Comparison of ENCODE assay signal across 26 cellular contexts in the genomic region with DNA sequence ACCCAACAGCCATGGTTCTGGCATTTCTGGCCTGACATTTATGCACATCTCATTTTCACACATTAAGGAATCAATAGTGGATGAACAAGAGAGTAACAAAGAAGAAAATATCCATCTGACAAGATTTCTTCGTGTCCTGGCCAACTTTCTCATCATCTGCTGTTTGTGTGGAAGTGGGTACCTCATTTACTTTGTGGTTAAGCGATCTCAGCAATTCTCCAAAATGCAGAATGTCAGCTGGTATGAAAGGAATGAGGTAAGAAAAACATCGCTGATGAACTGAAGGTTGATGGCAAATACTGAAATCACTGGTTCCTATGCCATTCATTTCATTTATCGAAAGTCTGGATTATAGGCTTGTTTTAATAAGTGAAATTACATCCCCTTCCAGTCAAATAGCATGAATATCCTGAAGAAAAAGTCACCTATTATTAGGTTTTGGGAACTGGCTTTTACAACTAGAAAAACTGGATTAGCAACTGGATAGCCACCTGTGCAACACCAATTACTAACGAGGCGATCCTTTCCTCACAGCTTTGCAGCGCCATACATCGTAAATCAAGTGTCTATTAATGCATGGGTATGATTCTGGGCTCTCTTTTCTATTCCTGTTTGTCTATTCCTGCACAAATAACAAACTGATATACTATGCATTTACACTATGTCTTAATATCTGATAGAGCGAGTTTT. TPM values are rescaled to one million over a fixed set of nuclear protein-coding genes. Genes with fewer than 3 reads are reported as not detected.
DNase-seq lines count a peak whose midpoint lies in the region; ATAC-seq and TF ChIP-seq lines count a peak whose summit lies in the region.
"Had no signal": no experiment of that assay in that cellular context is flagged by ENCODE, and none has a peak within 500 bp of the region (broad histone marks: within the 10 kb centered on the region; RNA-seq: fewer than 3 reads in every experiment).

No MANE protein-coding gene starts in this region.

- peaks cover 7% of the 10 kb centered on the region for H3K9me3 Mint-ChIP-seq in Caco-2 (ENCODE audit: unreplicated experiment)
- H3K9me3 Mint-ChIP-seq in progenitor cell of endocrine pancreas (ENCODE audit: low read depth) = peaks cover 6% of the 10 kb centered on the region

- ATAC-seq in HG02885 (IDR thresholded peaks at IDR 0.05; ENCODE audit: poor library complexity, unreplicated experiment) = no peak
- ATAC-seq: activated CD4-positive, alpha-beta T cell treated with anti-CD3 and anti-CD28 coated beads for 36 hours; stimulated activated naive B cell treated with anti-CD40 and anti-IgM and Interleukin-4, amounts not matched to agents 10 μg/mL and 1 μg/mL and 100 μg/mL, for 72 hours had no signal

- BruUV-seq in Caco-2 (replicated peaks; lab: Mats Ljungman, UMichigan) (no TSS peak), OCI-LY7 (replicated peaks; lab: Mats Ljungman, UMichigan) (no TSS peak)

- no peak overlapping the region for H3K27ac Mint-ChIP-seq in Caco-2 (ENCODE audit: unreplicated experiment)
- H3K27ac Mint-ChIP-seq in progenitor cell of endocrine pancreas = no peak overlapping the region
- H3K27ac Mint-ChIP-seq: activated CD4-positive, alpha-beta T cell treated with anti-CD3 and anti-CD28 coated beads for 36 hours; activated naive CD4-positive, alpha-beta T cell treated with anti-CD3 and anti-CD28 coated beads for 36 hours; activated T-cell treated with anti-CD3 and anti-CD28 coated beads, Interleukin-2, amount 50 U/mL, for 24 hours; CD14-positive monocyte; H9; stimulated activated naive B cell treated with anti-CD40 and anti-IgM and Interleukin-4, amounts not matched to agents 10 μg/mL and 1 μg/mL and 100 μg/mL, for 72 hours had no signal

- DNase-seq in Caco-2 (no peak), HT-29 (ENCODE audit: low spot score) (peak; percentile 2), OCI-LY7 (ENCODE audit: low spot score) (no peak), epithelial cell of prostate (ENCODE audit: low read depth, low spot score) (peak; percentile 20), progenitor cell of endocrine pancreas (ENCODE audit: low spot score, unreplicated experiment) (no peak), NCI-H82 (lab: John Stamatoyannopoulos, UW) (no peak), NCI-H69 (lab: John Stamatoyannopoulos, UW) (no peak)
- DNase-seq: activated CD4-positive, alpha-beta T cell treated with anti-CD3 and anti-CD28 coated beads for 36 hours; activated CD8-positive, alpha-beta memory T cell treated with anti-CD3 and anti-CD28 coated beads for 24 hours; activated naive CD4-positive, alpha-beta T cell treated with anti-CD3 and anti-CD28 coated beads for 36 hours; activated T-cell treated with anti-CD3 and anti-CD28 coated beads, Interleukin-2, amount 50 U/mL, for 24 hours; amygdala; foreskin melanocyte; H9; hypothalamus; islet precursor cell; NCI-H2029 treated with DMSO at 0.1 percent for 48 hours; OCI-M1; SJCRH30; stimulated activated naive B cell treated with anti-CD40 and anti-IgM and Interleukin-4, amounts not matched to agents 10 μg/mL and 1 μg/mL and 100 μg/mL, for 72 hours had no signal

- H3K9me2 ChIP-seq in OCI-LY7 (ENCODE audit: insufficient read depth, low read length) = no peaks in the 10 kb centered on the region

- peaks cover 7% of the 10 kb centered on the region for H3K4me1 Mint-ChIP-seq in Caco-2 (ENCODE audit: low read depth, unreplicated experiment)
- peaks cover 1% of the 10 kb centered on the region for H3K4me1 Mint-ChIP-seq in progenitor cell of endocrine pancreas (ENCODE audit: low read depth)
- H3K4me1 Mint-ChIP-seq: activated CD4-positive, alpha-beta T cell treated with anti-CD3 and anti-CD28 coated beads for 36 hours; CD14-positive monocyte; stimulated activated naive B cell treated with anti-CD40 and anti-IgM and Interleukin-4, amounts not matched to agents 10 μg/mL and 1 μg/mL and 100 μg/mL, for 72 hours had no signal

- H3K36me3 Mint-ChIP-seq in Caco-2 (ENCODE audit: insufficient read depth, unreplicated experiment) (no peaks in the 10 kb centered on the region), progenitor cell of endocrine pancreas (ENCODE audit: insufficient read depth) (no peaks in the 10 kb centered on the region)
- H3K36me3 Mint-ChIP-seq: CD14-positive monocyte had no signal

- CTCF ChIA-PET in Caco-2 (lab: Charles Lee) (no interaction called here), OCI-LY7 (lab: Charles Lee; ENCODE audit: unreplicated experiment) (no interaction called here)

- no peaks in the 10 kb centered on the region for H3K79me2 ChIP-seq in OCI-LY7 (ENCODE audit: insufficient read depth, low read depth, low read length)

- peak overlapping the region; percentile 27 for H2AFZ ChIP-seq in OCI-LY7 (ENCODE audit: low read length)

- H3K4me2 ChIP-seq in OCI-LY7 (ENCODE audit: low read length) = no peak overlapping the region
- H3K4me2 ChIP-seq: KMS-11, smooth muscle cell had no signal

- H3K9me3 ChIP-seq in Caco-2 = peaks cover 14% of the 10 kb centered on the region; the same call in 1 of the 2 replicates
- H3K9me3 ChIP-seq in OCI-LY7 (ENCODE audit: low read length) = 0 out of 2 replicates have a peak, but pooled peaks cover 3% of the 10 kb centered on the region
- H3K9me3 ChIP-seq: SJCRH30 had no signal

- TF ChIP-seq CTCF in Caco-2 (IDR thresholded peaks at IDR 0.05; ENCODE audit: insufficient read depth in 1 of 2, low read depth in 1 of 2, low read length in 1 of 2, severe bottlenecking in 1 of 2, unreplicated experiment in 1 of 2) = no peak
- TF ChIP-seq CTCF in OCI-LY7 (conservative IDR thresholded peaks at IDR 0.05; ENCODE audit: low read length) = no peak
- TF ChIP-seq CTCF in progenitor cell of endocrine pancreas (IDR thresholded peaks at IDR 0.05; ENCODE audit: unreplicated experiment) = no peak

- POLR2A ChIA-PET in Caco-2 (lab: Charles Lee) = no interaction called here
- POLR2A ChIA-PET in OCI-LY7 (lab: Charles Lee) = interaction anchor here (0.6 kb wide), 1 partner anchor 1446 kb away, joined by 3 read pairs; no protein-coding TSS in a partner anchor

- peak overlapping the region; percentile 63 for H3K4me3 Mint-ChIP-seq in Caco-2 (ENCODE audit: unreplicated experiment)
- H3K4me3 Mint-ChIP-seq in progenitor cell of endocrine pancreas (ENCODE audit: low read depth) = no peak overlapping the region
- H3K4me3 Mint-ChIP-seq: activated CD4-positive, alpha-beta T cell treated with anti-CD3 and anti-CD28 coated beads for 36 hours; activated naive CD4-positive, alpha-beta T cell treated with anti-CD3 and anti-CD28 coated beads for 36 hours; activated T-cell treated with anti-CD3 and anti-CD28 coated beads, Interleukin-2, amount 50 U/mL, for 24 hours; H9; stimulated activated naive B cell treated with anti-CD40 and anti-IgM and Interleukin-4, amounts not matched to agents 10 μg/mL and 1 μg/mL and 100 μg/mL, for 72 hours had no signal

- H3K27ac ChIP-seq in OCI-LY7 (ENCODE audit: low read depth, low read length, poor library complexity, severe bottlenecking) (no peak overlapping the region), epithelial cell of prostate (no peak overlapping the region)
- H3K27ac ChIP-seq: KMS-11, SJCRH30, thoracic aorta had no signal

- H3K27me3 ChIP-seq in Caco-2 (replicated peaks; ENCODE audit: control insufficient read depth, insufficient read depth, low read length) = no peaks in the 10 kb centered on the region
- H3K27me3 ChIP-seq: SJCRH30 had no signal

- no peaks in the 10 kb centered on the region for H3K4me1 ChIP-seq in Caco-2
- H3K4me1 ChIP-seq in OCI-LY7 (ENCODE audit: insufficient read depth, low read length, poor library complexity, severe bottlenecking) = no peaks in the 10 kb centered on the region

- no peaks in the 10 kb centered on the region for H3K36me3 ChIP-seq in Caco-2 (ENCODE audit: control insufficient read depth, insufficient read depth, low read length)
- H3K36me3 ChIP-seq in OCI-LY7 (ENCODE audit: insufficient read depth, low read length) = no peaks in the 10 kb centered on the region
- H3K36me3 ChIP-seq: SJCRH30, thoracic aorta had no signal

- intact Hi-C loops in Caco-2 (cut with micrococcal nuclease; ENCODE audit: unreplicated experiment) (no loop called here), OCI-LY7 (cut with micrococcal nuclease; ENCODE audit: unreplicated experiment) (no loop called here)

- H3K4me3 ChIP-seq in Caco-2 (ENCODE audit: low read depth, low read length) (no peak overlapping the region), OCI-LY7 (ENCODE audit: low read depth, low read length, poor library complexity, severe bottlenecking) (no peak overlapping the region)
- H3K4me3 ChIP-seq: lung, SJCRH30, smooth muscle cell, thoracic aorta had no signal

- no peaks in the 10 kb centered on the region for H4K20me1 ChIP-seq in OCI-LY7 (ENCODE audit: insufficient read depth, low read length)

- H3K27me3 Mint-ChIP-seq in Caco-2 (ENCODE audit: insufficient read depth, unreplicated experiment) (no peaks in the 10 kb centered on the region), progenitor cell of endocrine pancreas (peaks cover 3% of the 10 kb centered on the region)
- H3K27me3 Mint-ChIP-seq: activated T-cell treated with anti-CD3 and anti-CD28 coated beads, Interleukin-2, amount 50 U/mL, for 24 hours had no signal

RNA-seq across cellular contexts. Expression of a gene that starts 50.2 kb away (rescaled TPM):
- 497 and 524 TPM in 2 replicates for total RNA-seq in Caco-2 (2022)
- total RNA-seq in HT-29 (2014; rRNA removed; shearing (Covaris generic)) = 365 and 383 TPM in 2 replicates
- 580 and 640 TPM in 2 replicates for total RNA-seq in OCI-LY7 (2014; rRNA removed; shearing (Covaris generic))
- total RNA-seq in OCI-LY7 (2022) = 464 and 544 TPM in 2 replicates
- total RNA-seq in progenitor cell of endocrine pancreas = 271 and 282 TPM in 2 replicates

Comparison
In these comparisons a context has a peak if more than half of its experiments do, and no peak if none do; other contexts are left out.
1. DNase-seq: peak in HT-29 (single experiment) and epithelial cell of prostate (single experiment); none in Caco-2 (0 of 2), OCI-LY7 (single experiment), progenitor cell of endocrine pancreas (single experiment), NCI-H82 (single experiment) and NCI-H69 (single experiment).